11 cellular contexts compared by ENCODE assay signal in genomic region chr17:67343237-67343636, GRCh38.
"Had no signal": no experiment of that assay in that cellular context is flagged by ENCODE, and none has a peak within 500 bp of the region (broad histone marks: within the 10 kb centered on the region; RNA-seq: fewer than 3 reads in every experiment).

No MANE protein-coding gene starts in this region.

- H3K27ac Mint-ChIP-seq: activated B cell treated with CpG ODN at 0.5 μM for 24 hours; activated naive CD4-positive, alpha-beta T cell treated with anti-CD3 and anti-CD28 coated beads for 36 hours; memory B cell; neural progenitor cell; stimulated activated naive CD8-positive, alpha-beta T cell treated with anti-CD3 and anti-CD28 coated beads, Interleukin-15, amount 100 ng/mL, for 72 hours had no signal

- H3K4me3 Mint-ChIP-seq: activated B cell treated with CpG ODN at 0.5 μM for 24 hours; activated naive CD4-positive, alpha-beta T cell treated with anti-CD3 and anti-CD28 coated beads for 36 hours; effector memory CD8-positive, alpha-beta T cell; memory B cell; neural progenitor cell; stimulated activated naive CD8-positive, alpha-beta T cell treated with anti-CD3 and anti-CD28 coated beads, Interleukin-15, amount 100 ng/mL, for 72 hours had no signal

- H3K4me1 Mint-ChIP-seq: activated B cell treated with CpG ODN at 0.5 μM for 24 hours; memory B cell; neural progenitor cell; stimulated activated naive CD8-positive, alpha-beta T cell treated with anti-CD3 and anti-CD28 coated beads, Interleukin-15, amount 100 ng/mL, for 72 hours had no signal

- H3K27me3 Mint-ChIP-seq: activated B cell treated with CpG ODN at 0.5 μM for 24 hours; effector memory CD8-positive, alpha-beta T cell; memory B cell; stimulated activated naive CD8-positive, alpha-beta T cell treated with anti-CD3 and anti-CD28 coated beads, Interleukin-15, amount 100 ng/mL, for 72 hours had no signal

- DNase-seq: activated B cell treated with CpG ODN at 0.5 μM for 24 hours; activated CD4-positive, alpha-beta T cell treated with anti-CD3 and anti-CD28 coated beads, Interleukin-2, amount 50 U/mL, for 1 hour; activated naive CD4-positive, alpha-beta T cell treated with anti-CD3 and anti-CD28 coated beads for 36 hours; amygdala; effector memory CD8-positive, alpha-beta T cell; left ventricle myocardium superior; stimulated activated CD4-positive, alpha-beta T cell treated with anti-CD3 and anti-CD28 coated beads, Interleukin-2, amount 100 ng/mL, for 24 hours; stimulated activated naive CD8-positive, alpha-beta T cell treated with anti-CD3 and anti-CD28 coated beads, Interleukin-15, amount 100 ng/mL, for 72 hours; transverse colon had no signal

- ATAC-seq: effector memory CD8-positive, alpha-beta T cell; left ventricle myocardium superior; stimulated activated naive CD8-positive, alpha-beta T cell treated with anti-CD3 and anti-CD28 coated beads, Interleukin-15, amount 100 ng/mL, for 72 hours had no signal

- H3K9me3 Mint-ChIP-seq: activated B cell treated with CpG ODN at 0.5 μM for 24 hours; activated naive CD4-positive, alpha-beta T cell treated with anti-CD3 and anti-CD28 coated beads for 36 hours; effector memory CD8-positive, alpha-beta T cell; memory B cell; neural progenitor cell; stimulated activated naive CD8-positive, alpha-beta T cell treated with anti-CD3 and anti-CD28 coated beads, Interleukin-15, amount 100 ng/mL, for 72 hours had no signal
